Comparison of ENCODE assay signal across 18 cellular contexts in genomic region chr7:153188630-153189029, GRCh38.
DNase-seq lines count a peak whose midpoint lies in the region; ATAC-seq and TF ChIP-seq lines count a peak whose summit lies in the region.
"Had no signal": no experiment of that assay in that cellular context is flagged by ENCODE, and none has a peak within 500 bp of the region (broad histone marks: within the 10 kb centered on the region; RNA-seq: fewer than 3 reads in every experiment).

No MANE protein-coding gene starts in this region.

- TF ChIP-seq CTCF in GM12865 (IDR thresholded peaks at IDR 0.05; ENCODE audit: insufficient read depth, low read depth, low read length, missing control alignments), result no peak

- ATAC-seq in GM21529 (IDR thresholded peaks at IDR 0.05; ENCODE audit: unreplicated experiment), result peak; percentile 72
- ATAC-seq in HG03469 (IDR thresholded peaks at IDR 0.05; ENCODE audit: unreplicated experiment), result peak; percentile 77
- ATAC-seq in GM19324 (IDR thresholded peaks at IDR 0.05; ENCODE audit: low FRiP score, unreplicated experiment), result no peak
- no peak for ATAC-seq in GM21526 (IDR thresholded peaks at IDR 0.05; ENCODE audit: low FRiP score, unreplicated experiment)
- ATAC-seq: GM12878, T-helper 17 cell had no signal

- DNase-seq in GM12865 (ENCODE audit: low read depth), result peak; percentile 14
- DNase-seq in kidney tubule cell (ENCODE audit: low spot score), result peak; percentile 79
- DNase-seq in NAMALWA (ENCODE audit: low spot score), result no peak
- no peak for DNase-seq in NCI-H1105 (lab: John Stamatoyannopoulos, UW)
- DNase-seq: C1 segment of cervical spinal cord, DMS153, GOT3, HFFc6, NCI-H1048, NCI-H1694 treated with DMSO at 0.1 percent for 48 hours, NCI-H345, Right ventricle myocardium superior, T-helper 17 cell had no signal

- no peak overlapping the region for H3K4me3 ChIP-seq in GM12865 (ENCODE audit: low read depth, low read length)
- H3K4me3 ChIP-seq: GM12878 had no signal

Comparison
In these comparisons a context has a peak if more than half of its experiments do, and no peak if none do; other contexts are left out.
1. DNase-seq: peak in GM12865 (single experiment) and kidney tubule cell (single experiment); none in NAMALWA (single experiment) and NCI-H1105 (single experiment).
2. ATAC-seq: peak in GM21529 (single experiment) and HG03469 (single experiment); none in GM19324 (single experiment) and GM21526 (single experiment).